ENCODE assay signal across 30 cellular contexts in genomic region chr7:99027241-99027640, GRCh38.
DNase-seq lines count a peak whose midpoint lies in the region; ATAC-seq, FAIRE-seq and TF ChIP-seq lines count a peak whose summit lies in the region.
"Had no signal": no experiment of that assay in that cellular context is flagged by ENCODE, and none has a peak within 500 bp of the region (broad histone marks: within the 10 kb centered on the region; RNA-seq: fewer than 3 reads in every experiment).

No MANE protein-coding gene starts in this region.

- peaks cover 11% of the 10 kb centered on the region for H3K4me1 Mint-ChIP-seq in GM23338

- in situ Hi-C loops in astrocyte of the spinal cord (cut with HindIII; ENCODE audit: low sequenced_read_pairs), result no loop called here

- H3K27me3 Mint-ChIP-seq in GM23338 (ENCODE audit: insufficient read depth, low read depth, poor library complexity), result no peaks in the 10 kb centered on the region

- no peaks in the 10 kb centered on the region for H3K9me2 ChIP-seq in GM23338 (ENCODE audit: insufficient read depth)

- FAIRE-seq in HTR-8/SVneo (lab: Jason Lieb, UNC), result no peak
- FAIRE-seq: GM12878, keratinocyte had no signal

- DNase-seq in cardiac muscle cell (ENCODE audit: low read depth in 1 of 2, low spot score in 1 of 2) (peak in 1 of 2 donors; percentile 80), cardiac septum (ENCODE audit: low spot score) (no peak), astrocyte of the spinal cord (ENCODE audit: low read depth, low spot score) (peak; percentile 70), fibroblast of villous mesenchyme (ENCODE audit: low read depth) (peak; percentile 68), tibial artery (no peak), HTR-8/SVneo (ENCODE audit: insufficient read length, low spot score) (no peak), GM23338 (ENCODE audit: low spot score) (no peak), NCI-H2171 treated with DMSO at 0.1 percent for 48 hours (lab: John Stamatoyannopoulos, UW) (no peak)
- DNase-seq: activated CD4-positive, alpha-beta T cell treated with anti-CD3 and anti-CD28 coated beads for 4 hours; activated gamma-delta T cell treated with Interleukin-2 at 50 U/mL for 16 hours; dermis blood vessel endothelial cell; DMS53; foreskin melanocyte; GF-D8; GM23248; hypothalamus; lower lobe of right lung; NCI-H1048; NCI-H1930; NCI-H345; NCI-H82; occipital lobe; SIG-M5; T-helper 1 cell had no signal

- H3K79me2 ChIP-seq in GM23338 (replicated peaks; ENCODE audit: insufficient read depth), result no peaks in the 10 kb centered on the region

- no peaks in the 10 kb centered on the region for H3F3A ChIP-seq in GM23338 (replicated peaks; ENCODE audit: low read depth)

- no peaks in the 10 kb centered on the region for H3K9me3 ChIP-seq in cardiac muscle cell (ENCODE audit: low read depth)
- H3K9me3 ChIP-seq in tibial artery, result no peaks in the 10 kb centered on the region
- H3K9me3 ChIP-seq: right lobe of liver, testis had no signal

- H3K27ac ChIP-seq in cardiac muscle cell, result peak overlapping the region; percentile 67
- H3K27ac ChIP-seq in tibial artery, result peak overlapping the region; percentile 92 to 93
- H3K27ac ChIP-seq in GM23338 (ENCODE audit: low read depth), result no peak overlapping the region
- H3K27ac ChIP-seq: epithelial cell of prostate, GM23248, lower lobe of right lung, right lobe of liver, testis had no signal

- no peaks in the 10 kb centered on the region for H3K9me3 Mint-ChIP-seq in GM23338

- intact Hi-C loops in cardiac septum (cut with DNase I) (no loop called here), tibial artery (cut with DNase I; ENCODE audit: low total_unique reads) (no loop called here)

- H3K36me3 ChIP-seq in cardiac muscle cell (peaks cover 35% of the 10 kb centered on the region), tibial artery (peaks cover 36 to 51% (median 40%) of the 10 kb centered on the region in 3 donors), GM23338 (ENCODE audit: insufficient read depth) (peaks cover 29% of the 10 kb centered on the region)

- peaks cover 46% of the 10 kb centered on the region for H3K36me3 Mint-ChIP-seq in GM23338 (ENCODE audit: low read depth)

- no peak overlapping the region for H3K4me3 Mint-ChIP-seq in GM23338
- H3K4me3 Mint-ChIP-seq: CD14-positive monocyte had no signal

- no peak for TF ChIP-seq CTCF in cardiac muscle cell (IDR thresholded peaks at IDR 0.05; ENCODE audit: low read depth, low read length)
- TF ChIP-seq CTCF in astrocyte of the spinal cord (IDR thresholded peaks at IDR 0.05; ENCODE audit: low read depth, low read length), result no peak
- TF ChIP-seq CTCF in fibroblast of villous mesenchyme (IDR thresholded peaks at IDR 0.05; ENCODE audit: insufficient read depth, low read depth, low read length), result no peak
- TF ChIP-seq CTCF in tibial artery (IDR thresholded peaks at IDR 0.05), result no peak
- TF ChIP-seq CTCF in GM23338 (conservative IDR thresholded peaks at IDR 0.05; ENCODE audit: low read depth in 2 of 2), result no peak

- no peak for ATAC-seq in GM23338
- ATAC-seq: GM12878, lower lobe of right lung, right lobe of liver had no signal

- no peaks in the 10 kb centered on the region for H3K4me1 ChIP-seq in cardiac muscle cell (ENCODE audit: low read depth)
- H3K4me1 ChIP-seq in tibial artery, result peaks cover 0 to 77% (median 35%) of the 10 kb centered on the region in 4 donors
- H3K4me1 ChIP-seq in GM23338 (ENCODE audit: insufficient read depth), result no peaks in the 10 kb centered on the region

- no peak overlapping the region for H3K27ac Mint-ChIP-seq in GM23338

- H3K4me3 ChIP-seq in cardiac muscle cell (no peak overlapping the region), astrocyte of the spinal cord (ENCODE audit: low read depth, low read length) (no peak overlapping the region), fibroblast of villous mesenchyme (ENCODE audit: low read depth, low read length) (no peak overlapping the region), tibial artery (no peak overlapping the region), GM23338 (no peak overlapping the region)
- H3K4me3 ChIP-seq: GM12878, GM23248, lower lobe of right lung, right lobe of liver, testis had no signal

- no peaks in the 10 kb centered on the region for H3K27me3 ChIP-seq in cardiac muscle cell
- H3K27me3 ChIP-seq in tibial artery, result no peaks in the 10 kb centered on the region
- no peaks in the 10 kb centered on the region for H3K27me3 ChIP-seq in GM23338 (ENCODE audit: insufficient read depth)
- H3K27me3 ChIP-seq: right lobe of liver, testis had no signal

- no peak overlapping the region for H2AFZ ChIP-seq in GM23338
- H2AFZ ChIP-seq: GM23248 had no signal

- H3K4me2 ChIP-seq in GM23338, result no peak overlapping the region

- peaks cover 14% of the 10 kb centered on the region; the same call in 1 of the 2 replicates for H4K20me1 ChIP-seq in GM23338 (replicated peaks; ENCODE audit: insufficient read depth)

TF ChIP-seq in GM23338, 12 proteins besides CTCF, POLR2A, EP300 and RAD21 (continues in another document):
- TF ChIP-seq REST (IDR thresholded peaks at IDR 0.05; ENCODE audit: unreplicated experiment) (no peak), JUNB (IDR thresholded peaks at IDR 0.05; ENCODE audit: unreplicated experiment) (no peak), ZNF331 (CRISPR knock-in tag; IDR thresholded peaks at IDR 0.05; ENCODE audit: low read depth) (no peak), CREB1 (CRISPR knock-in tag; IDR thresholded peaks at IDR 0.05; ENCODE audit: low read depth) (no peak)

Comparison
In these comparisons a context has a peak if more than half of its experiments do, and no peak if none do; other contexts are left out.
1. DNase-seq: peak in astrocyte of the spinal cord (single experiment) and fibroblast of villous mesenchyme (single experiment); none in cardiac septum (single experiment), tibial artery (0 of 2), HTR-8/SVneo (single experiment), GM23338 (single experiment) and NCI-H2171 treated with DMSO at 0.1 percent for 48 hours (single experiment).